In genomic region chr20:10929023-10929422, GRCh38 we compare ENCODE assay signal across 14 cellular contexts.
"Had no signal": no experiment of that assay in that cellular context is flagged by ENCODE, and none has a peak within 500 bp of the region (broad histone marks: within the 10 kb centered on the region; RNA-seq: fewer than 3 reads in every experiment).

No MANE protein-coding gene starts in this region.

- H3K9me3 Mint-ChIP-seq: activated CD4-positive, alpha-beta T cell treated with anti-CD3 and anti-CD28 coated beads, Interleukin-2, amount 10 ng/mL, durations not matched to agents 7 days and 5 days had no signal

- H3K36me3 ChIP-seq: stomach, vagina had no signal

- H3K27ac Mint-ChIP-seq: activated CD4-positive, alpha-beta T cell treated with anti-CD3 and anti-CD28 coated beads, Interleukin-2, amount 10 ng/mL, durations not matched to agents 7 days and 5 days; activated naive CD4-positive, alpha-beta T cell treated with anti-CD3 and anti-CD28 coated beads, Interleukin-2, amount 50 U/mL, for 24 hours; activated T-cell treated with anti-CD3 and anti-CD28 coated beads, Interleukin-2, amount 50 U/mL, for 24 hours; brain had no signal

- FAIRE-seq: TTC549 had no signal

- H3K27me3 ChIP-seq: stomach, vagina had no signal

- H3K4me3 ChIP-seq: stomach, vagina had no signal

- DNase-seq: activated CD4-positive, alpha-beta T cell treated with anti-CD3 and anti-CD28 coated beads, Interleukin-2, amount 10 ng/mL, durations not matched to agents 7 days and 5 days; activated CD4-positive, CD25-positive, alpha-beta regulatory T cell; activated effector memory CD4-positive, alpha-beta T cell treated with Interleukin-2 at 50 U/mL for 16 hours; activated T-cell treated with anti-CD3 and anti-CD28 coated beads, Interleukin-2, amount 50 U/mL, for 24 hours; amygdala; hypothalamus; occipital lobe; stomach; T-helper 2 cell had no signal

- H3K9me3 ChIP-seq: stomach, vagina had no signal

- H3K27me3 Mint-ChIP-seq: activated CD4-positive, alpha-beta T cell treated with anti-CD3 and anti-CD28 coated beads, Interleukin-2, amount 10 ng/mL, durations not matched to agents 7 days and 5 days; activated naive CD4-positive, alpha-beta T cell treated with anti-CD3 and anti-CD28 coated beads, Interleukin-2, amount 50 U/mL, for 24 hours; activated T-cell treated with anti-CD3 and anti-CD28 coated beads, Interleukin-2, amount 50 U/mL, for 24 hours had no signal

- H3K36me3 Mint-ChIP-seq: activated naive CD4-positive, alpha-beta T cell treated with anti-CD3 and anti-CD28 coated beads, Interleukin-2, amount 50 U/mL, for 24 hours; brain had no signal

- H3K4me3 Mint-ChIP-seq: activated CD4-positive, alpha-beta T cell treated with anti-CD3 and anti-CD28 coated beads, Interleukin-2, amount 10 ng/mL, durations not matched to agents 7 days and 5 days; activated naive CD4-positive, alpha-beta T cell treated with anti-CD3 and anti-CD28 coated beads, Interleukin-2, amount 50 U/mL, for 24 hours; activated T-cell treated with anti-CD3 and anti-CD28 coated beads, Interleukin-2, amount 50 U/mL, for 24 hours; brain; nephron had no signal

- H3K4me1 Mint-ChIP-seq: activated CD4-positive, alpha-beta T cell treated with anti-CD3 and anti-CD28 coated beads, Interleukin-2, amount 10 ng/mL, durations not matched to agents 7 days and 5 days; activated naive CD4-positive, alpha-beta T cell treated with anti-CD3 and anti-CD28 coated beads, Interleukin-2, amount 50 U/mL, for 24 hours; brain had no signal
